1 cellular context compared by ENCODE assay signal in the genomic region with DNA sequence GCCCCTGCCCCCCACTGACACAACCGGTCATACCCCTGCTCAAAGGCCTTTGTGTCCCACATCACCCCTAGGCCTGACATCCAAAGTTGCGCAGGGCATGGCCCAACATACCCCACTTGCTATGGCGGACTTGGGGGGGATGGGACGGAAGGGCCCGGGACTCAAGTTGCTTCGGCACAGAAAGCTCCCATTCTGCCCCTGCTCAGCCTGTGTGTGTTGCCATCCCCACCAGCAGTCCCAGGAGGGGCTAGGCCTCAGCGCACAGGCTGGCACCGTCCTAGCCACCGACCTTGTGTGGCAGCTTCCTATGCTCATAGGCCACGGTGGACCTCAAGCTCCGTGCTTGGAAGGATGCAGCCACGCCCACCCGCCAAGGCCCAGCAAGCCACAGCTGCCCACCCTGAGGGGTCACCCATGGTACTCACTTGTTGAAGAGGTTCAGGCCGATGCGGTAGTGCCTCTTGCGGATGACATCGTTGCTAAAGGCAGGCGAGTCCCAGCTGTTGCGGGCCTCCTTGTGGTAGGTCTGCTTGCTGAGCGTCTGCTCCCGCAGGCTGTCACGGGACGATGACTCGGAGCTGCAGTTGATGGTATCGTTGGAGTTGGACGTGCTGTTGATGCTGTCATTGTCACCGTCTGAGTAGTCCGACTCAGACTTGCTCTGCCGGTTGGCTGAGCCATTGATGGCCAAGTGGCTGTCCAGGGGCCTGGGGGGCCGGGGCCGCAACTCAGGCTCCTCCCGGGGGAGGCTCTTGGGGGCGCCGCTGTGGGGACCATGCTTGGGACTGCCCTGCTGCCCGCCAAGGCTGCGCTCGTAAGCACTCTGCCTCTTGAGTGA.
TF ChIP-seq lines count a peak whose summit lies in the region.

No MANE protein-coding gene starts in this region.

TF ChIP-seq in K562, 482 proteins besides CTCF, POLR2A, EP300 and RAD21 (continued from another document and continues in another):
- TF ChIP-seq, protein P1, sequence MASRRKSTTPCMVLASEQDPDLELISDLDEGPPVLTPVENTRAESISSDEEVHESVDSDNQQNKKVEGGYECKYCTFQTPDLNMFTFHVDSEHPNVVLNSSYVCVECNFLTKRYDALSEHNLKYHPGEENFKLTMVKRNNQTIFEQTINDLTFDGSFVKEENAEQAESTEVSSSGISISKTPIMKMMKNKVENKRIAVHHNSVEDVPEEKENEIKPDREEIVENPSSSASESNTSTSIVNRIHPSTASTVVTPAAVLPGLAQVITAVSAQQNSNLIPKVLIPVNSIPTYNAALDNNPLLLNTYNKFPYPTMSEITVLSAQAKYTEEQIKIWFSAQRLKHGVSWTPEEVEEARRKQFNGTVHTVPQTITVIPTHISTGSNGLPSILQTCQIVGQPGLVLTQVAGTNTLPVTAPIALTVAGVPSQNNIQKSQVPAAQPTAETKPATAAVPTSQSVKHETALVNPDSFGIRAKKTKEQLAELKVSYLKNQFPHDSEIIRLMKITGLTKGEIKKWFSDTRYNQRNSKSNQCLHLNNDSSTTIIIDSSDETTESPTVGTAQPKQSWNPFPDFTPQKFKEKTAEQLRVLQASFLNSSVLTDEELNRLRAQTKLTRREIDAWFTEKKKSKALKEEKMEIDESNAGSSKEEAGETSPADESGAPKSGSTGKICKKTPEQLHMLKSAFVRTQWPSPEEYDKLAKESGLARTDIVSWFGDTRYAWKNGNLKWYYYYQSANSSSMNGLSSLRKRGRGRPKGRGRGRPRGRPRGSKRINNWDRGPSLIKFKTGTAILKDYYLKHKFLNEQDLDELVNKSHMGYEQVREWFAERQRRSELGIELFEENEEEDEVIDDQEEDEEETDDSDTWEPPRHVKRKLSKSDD (conservative IDR thresholded peaks at IDR 0.05; ENCODE audit: low read length), result no peak
- TF ChIP-seq ZNF253 (CRISPR knock-in tag; conservative IDR thresholded peaks at IDR 0.05) (no peak), NRF1 (conservative IDR thresholded peaks at IDR 0.05 in 1 of 2, IDR thresholded peaks at IDR 0.05 in 1 of 2) (0 out of 4 replicates have a peak, but pooled peaks of 1 of the 2 experiments have one; percentile 17), TBL1XR1 (IDR thresholded peaks at IDR 0.05; ENCODE audit: low read length in 2 of 2) (0 out of 4 replicates have a peak, but pooled peaks of 1 of the 2 experiments have one; percentile 19), NFATC3 (IDR thresholded peaks at IDR 0.05) (no peak), DPF2 (IDR thresholded peaks at IDR 0.05) (peak; percentile 44; the same call in 1 of the 2 replicates), ZSCAN32 (CRISPR knock-in tag; IDR thresholded peaks at IDR 0.05) (no peak), MEIS2 (IDR thresholded peaks at IDR 0.05; ENCODE audit: partially characterized antibody) (peak; percentile 56), MAFG (tag; conservative IDR thresholded peaks at IDR 0.05) (peak; percentile 79)
- TF ChIP-seq, protein P2, sequence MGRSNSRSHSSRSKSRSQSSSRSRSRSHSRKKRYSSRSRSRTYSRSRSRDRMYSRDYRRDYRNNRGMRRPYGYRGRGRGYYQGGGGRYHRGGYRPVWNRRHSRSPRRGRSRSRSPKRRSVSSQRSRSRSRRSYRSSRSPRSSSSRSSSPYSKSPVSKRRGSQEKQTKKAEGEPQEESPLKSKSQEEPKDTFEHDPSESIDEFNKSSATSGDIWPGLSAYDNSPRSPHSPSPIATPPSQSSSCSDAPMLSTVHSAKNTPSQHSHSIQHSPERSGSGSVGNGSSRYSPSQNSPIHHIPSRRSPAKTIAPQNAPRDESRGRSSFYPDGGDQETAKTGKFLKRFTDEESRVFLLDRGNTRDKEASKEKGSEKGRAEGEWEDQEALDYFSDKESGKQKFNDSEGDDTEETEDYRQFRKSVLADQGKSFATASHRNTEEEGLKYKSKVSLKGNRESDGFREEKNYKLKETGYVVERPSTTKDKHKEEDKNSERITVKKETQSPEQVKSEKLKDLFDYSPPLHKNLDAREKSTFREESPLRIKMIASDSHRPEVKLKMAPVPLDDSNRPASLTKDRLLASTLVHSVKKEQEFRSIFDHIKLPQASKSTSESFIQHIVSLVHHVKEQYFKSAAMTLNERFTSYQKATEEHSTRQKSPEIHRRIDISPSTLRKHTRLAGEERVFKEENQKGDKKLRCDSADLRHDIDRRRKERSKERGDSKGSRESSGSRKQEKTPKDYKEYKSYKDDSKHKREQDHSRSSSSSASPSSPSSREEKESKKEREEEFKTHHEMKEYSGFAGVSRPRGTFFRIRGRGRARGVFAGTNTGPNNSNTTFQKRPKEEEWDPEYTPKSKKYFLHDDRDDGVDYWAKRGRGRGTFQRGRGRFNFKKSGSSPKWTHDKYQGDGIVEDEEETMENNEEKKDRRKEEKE (IDR thresholded peaks at IDR 0.05; ENCODE audit: borderline replicate concordance in 1 of 2, control insufficient read depth in 1 of 2, low read depth in 2 of 2, low read length in 1 of 2), result no peak
- TF ChIP-seq, protein P3, sequence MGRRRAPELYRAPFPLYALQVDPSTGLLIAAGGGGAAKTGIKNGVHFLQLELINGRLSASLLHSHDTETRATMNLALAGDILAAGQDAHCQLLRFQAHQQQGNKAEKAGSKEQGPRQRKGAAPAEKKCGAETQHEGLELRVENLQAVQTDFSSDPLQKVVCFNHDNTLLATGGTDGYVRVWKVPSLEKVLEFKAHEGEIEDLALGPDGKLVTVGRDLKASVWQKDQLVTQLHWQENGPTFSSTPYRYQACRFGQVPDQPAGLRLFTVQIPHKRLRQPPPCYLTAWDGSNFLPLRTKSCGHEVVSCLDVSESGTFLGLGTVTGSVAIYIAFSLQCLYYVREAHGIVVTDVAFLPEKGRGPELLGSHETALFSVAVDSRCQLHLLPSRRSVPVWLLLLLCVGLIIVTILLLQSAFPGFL (CRISPR knock-in tag; IDR thresholded peaks at IDR 0.05), result no peak
- TF ChIP-seq, protein P4, sequence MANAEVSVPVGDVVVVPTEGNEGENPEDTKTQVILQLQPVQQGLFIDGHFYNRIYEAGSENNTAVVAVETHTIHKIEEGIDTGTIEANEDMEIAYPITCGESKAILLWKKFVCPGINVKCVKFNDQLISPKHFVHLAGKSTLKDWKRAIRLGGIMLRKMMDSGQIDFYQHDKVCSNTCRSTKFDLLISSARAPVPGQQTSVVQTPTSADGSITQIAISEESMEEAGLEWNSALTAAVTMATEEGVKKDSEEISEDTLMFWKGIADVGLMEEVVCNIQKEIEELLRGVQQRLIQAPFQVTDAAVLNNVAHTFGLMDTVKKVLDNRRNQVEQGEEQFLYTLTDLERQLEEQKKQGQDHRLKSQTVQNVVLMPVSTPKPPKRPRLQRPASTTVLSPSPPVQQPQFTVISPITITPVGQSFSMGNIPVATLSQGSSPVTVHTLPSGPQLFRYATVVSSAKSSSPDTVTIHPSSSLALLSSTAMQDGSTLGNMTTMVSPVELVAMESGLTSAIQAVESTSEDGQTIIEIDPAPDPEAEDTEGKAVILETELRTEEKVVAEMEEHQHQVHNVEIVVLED (CRISPR knock-in tag; IDR thresholded peaks at IDR 0.05), result peak; percentile 40; the same call in 1 of the 2 replicates
- TF ChIP-seq, protein P5, sequence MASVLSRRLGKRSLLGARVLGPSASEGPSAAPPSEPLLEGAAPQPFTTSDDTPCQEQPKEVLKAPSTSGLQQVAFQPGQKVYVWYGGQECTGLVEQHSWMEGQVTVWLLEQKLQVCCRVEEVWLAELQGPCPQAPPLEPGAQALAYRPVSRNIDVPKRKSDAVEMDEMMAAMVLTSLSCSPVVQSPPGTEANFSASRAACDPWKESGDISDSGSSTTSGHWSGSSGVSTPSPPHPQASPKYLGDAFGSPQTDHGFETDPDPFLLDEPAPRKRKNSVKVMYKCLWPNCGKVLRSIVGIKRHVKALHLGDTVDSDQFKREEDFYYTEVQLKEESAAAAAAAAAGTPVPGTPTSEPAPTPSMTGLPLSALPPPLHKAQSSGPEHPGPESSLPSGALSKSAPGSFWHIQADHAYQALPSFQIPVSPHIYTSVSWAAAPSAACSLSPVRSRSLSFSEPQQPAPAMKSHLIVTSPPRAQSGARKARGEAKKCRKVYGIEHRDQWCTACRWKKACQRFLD (CRISPR knock-in tag; IDR thresholded peaks at IDR 0.05), result peak; percentile 80; the same call in 1 of the 2 replicates
- TF ChIP-seq, protein P6, sequence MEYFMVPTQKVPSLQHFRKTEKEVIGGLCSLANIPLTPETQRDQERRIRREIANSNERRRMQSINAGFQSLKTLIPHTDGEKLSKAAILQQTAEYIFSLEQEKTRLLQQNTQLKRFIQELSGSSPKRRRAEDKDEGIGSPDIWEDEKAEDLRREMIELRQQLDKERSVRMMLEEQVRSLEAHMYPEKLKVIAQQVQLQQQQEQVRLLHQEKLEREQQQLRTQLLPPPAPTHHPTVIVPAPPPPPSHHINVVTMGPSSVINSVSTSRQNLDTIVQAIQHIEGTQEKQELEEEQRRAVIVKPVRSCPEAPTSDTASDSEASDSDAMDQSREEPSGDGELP (CRISPR knock-in tag; IDR thresholded peaks at IDR 0.05; ENCODE audit: borderline replicate concordance), result peak; percentile 98
- TF ChIP-seq, protein P7, sequence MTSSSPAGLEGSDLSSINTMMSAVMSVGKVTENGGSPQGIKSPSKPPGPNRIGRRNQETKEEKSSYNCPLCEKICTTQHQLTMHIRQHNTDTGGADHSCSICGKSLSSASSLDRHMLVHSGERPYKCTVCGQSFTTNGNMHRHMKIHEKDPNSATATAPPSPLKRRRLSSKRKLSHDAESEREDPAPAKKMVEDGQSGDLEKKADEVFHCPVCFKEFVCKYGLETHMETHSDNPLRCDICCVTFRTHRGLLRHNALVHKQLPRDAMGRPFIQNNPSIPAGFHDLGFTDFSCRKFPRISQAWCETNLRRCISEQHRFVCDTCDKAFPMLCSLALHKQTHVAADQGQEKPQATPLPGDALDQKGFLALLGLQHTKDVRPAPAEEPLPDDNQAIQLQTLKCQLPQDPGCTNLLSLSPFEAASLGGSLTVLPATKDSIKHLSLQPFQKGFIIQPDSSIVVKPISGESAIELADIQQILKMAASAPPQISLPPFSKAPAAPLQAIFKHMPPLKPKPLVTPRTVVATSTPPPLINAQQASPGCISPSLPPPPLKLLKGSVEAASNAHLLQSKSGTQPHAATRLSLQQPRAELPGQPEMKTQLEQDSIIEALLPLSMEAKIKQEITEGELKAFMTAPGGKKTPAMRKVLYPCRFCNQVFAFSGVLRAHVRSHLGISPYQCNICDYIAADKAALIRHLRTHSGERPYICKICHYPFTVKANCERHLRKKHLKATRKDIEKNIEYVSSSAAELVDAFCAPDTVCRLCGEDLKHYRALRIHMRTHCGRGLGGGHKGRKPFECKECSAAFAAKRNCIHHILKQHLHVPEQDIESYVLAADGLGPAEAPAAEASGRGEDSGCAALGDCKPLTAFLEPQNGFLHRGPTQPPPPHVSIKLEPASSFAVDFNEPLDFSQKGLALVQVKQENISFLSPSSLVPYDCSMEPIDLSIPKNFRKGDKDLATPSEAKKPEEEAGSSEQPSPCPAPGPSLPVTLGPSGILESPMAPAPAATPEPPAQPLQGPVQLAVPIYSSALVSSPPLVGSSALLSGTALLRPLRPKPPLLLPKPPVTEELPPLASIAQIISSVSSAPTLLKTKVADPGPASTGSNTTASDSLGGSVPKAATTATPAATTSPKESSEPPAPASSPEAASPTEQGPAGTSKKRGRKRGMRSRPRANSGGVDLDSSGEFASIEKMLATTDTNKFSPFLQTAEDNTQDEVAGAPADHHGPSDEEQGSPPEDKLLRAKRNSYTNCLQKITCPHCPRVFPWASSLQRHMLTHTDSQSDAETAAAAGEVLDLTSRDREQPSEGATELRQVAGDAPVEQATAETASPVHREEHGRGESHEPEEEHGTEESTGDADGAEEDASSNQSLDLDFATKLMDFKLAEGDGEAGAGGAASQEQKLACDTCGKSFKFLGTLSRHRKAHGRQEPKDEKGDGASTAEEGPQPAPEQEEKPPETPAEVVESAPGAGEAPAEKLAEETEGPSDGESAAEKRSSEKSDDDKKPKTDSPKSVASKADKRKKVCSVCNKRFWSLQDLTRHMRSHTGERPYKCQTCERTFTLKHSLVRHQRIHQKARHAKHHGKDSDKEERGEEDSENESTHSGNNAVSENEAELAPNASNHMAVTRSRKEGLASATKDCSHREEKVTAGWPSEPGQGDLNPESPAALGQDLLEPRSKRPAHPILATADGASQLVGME (CRISPR knock-in tag; IDR thresholded peaks at IDR 0.05), result peak; percentile 44; the same call in 1 of the 2 replicates
- TF ChIP-seq, protein P8, sequence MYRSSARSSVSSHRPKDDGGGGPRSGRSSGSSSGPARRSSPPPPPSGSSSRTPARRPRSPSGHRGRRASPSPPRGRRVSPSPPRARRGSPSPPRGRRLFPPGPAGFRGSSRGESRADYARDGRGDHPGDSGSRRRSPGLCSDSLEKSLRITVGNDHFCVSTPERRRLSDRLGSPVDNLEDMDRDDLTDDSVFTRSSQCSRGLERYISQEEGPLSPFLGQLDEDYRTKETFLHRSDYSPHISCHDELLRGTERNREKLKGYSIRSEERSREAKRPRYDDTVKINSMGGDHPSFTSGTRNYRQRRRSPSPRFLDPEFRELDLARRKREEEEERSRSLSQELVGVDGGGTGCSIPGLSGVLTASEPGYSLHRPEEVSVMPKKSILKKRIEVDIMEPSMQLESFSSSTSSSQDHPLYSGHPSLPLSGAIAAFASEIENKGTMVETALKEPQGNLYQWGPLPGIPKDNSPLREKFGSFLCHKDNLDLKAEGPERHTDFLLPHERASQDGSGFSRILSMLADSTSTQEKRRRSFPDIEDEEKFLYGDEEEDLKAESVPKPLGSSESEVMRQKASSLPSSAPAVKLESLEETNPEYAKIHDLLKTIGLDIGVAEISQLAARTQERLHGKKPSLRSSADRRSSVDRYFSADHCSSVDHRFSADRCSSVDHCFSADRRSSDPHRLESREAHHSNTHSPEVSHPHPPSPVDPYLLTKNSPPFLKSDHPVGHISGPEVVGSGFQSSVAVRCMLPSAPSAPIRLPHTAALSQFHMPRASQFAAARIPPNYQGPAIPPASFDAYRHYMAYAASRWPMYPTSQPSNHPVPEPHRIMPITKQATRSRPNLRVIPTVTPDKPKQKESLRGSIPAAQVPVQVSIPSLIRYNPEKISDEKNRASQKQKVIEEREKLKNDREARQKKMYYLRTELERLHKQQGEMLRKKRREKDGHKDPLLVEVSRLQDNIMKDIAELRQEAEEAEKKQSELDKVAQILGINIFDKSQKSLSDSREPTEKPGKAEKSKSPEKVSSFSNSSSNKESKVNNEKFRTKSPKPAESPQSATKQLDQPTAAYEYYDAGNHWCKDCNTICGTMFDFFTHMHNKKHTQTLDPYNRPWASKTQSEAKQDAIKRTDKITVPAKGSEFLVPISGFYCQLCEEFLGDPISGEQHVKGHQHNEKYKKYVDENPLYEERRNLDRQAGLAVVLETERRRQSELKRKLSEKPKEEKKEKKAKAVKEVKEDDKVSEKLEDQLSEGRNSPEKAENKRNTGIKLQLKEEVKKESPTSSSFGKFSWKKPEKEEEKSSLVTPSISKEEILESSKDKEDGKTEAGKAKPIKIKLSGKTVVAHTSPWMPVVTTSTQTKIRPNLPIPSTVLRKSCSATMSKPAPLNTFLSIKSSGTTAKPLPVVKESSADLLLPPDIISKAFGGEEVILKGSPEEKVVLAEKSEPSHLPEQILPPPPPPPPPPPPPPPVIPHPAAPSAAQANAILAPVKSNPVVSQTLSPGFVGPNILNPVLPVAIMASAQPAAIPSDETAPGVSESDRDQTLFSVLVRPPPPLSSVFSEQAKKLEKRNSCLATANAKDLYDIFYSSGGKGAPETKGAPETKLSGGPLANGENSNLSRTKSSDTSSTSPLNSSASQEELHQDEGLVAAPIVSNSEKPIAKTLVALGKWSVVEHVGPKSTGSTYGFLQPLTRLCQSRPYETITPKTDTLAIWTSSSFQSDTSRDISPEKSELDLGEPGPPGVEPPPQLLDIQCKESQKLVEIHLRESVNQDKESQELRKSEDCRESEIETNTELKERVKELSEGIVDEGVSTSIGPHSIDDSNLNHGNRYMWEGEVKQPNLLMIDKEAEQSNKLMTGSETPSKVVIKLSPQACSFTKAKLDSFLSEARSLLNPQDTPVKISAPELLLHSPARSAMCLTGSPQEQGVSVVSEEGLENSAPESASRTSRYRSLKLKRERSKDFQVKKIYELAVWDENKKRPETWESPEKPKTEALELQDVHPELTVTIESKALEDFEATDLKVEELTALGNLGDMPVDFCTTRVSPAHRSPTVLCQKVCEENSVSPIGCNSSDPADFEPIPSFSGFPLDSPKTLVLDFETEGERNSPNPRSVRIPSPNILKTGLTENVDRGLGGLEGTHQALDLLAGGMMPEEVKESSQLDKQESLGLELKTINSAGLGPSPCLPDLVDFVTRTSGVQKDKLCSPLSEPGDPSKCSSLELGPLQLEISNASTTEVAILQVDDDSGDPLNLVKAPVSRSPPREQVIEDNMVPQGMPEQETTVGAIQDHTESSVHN (IDR thresholded peaks at IDR 0.05; ENCODE audit: borderline replicate concordance in 1 of 2, low read depth in 1 of 2), result peak in 1 of 2 experiments; percentile 90; a peak in 2 of 4 replicates
